ENCODE assay signal across 9 cellular contexts in the genomic region with DNA sequence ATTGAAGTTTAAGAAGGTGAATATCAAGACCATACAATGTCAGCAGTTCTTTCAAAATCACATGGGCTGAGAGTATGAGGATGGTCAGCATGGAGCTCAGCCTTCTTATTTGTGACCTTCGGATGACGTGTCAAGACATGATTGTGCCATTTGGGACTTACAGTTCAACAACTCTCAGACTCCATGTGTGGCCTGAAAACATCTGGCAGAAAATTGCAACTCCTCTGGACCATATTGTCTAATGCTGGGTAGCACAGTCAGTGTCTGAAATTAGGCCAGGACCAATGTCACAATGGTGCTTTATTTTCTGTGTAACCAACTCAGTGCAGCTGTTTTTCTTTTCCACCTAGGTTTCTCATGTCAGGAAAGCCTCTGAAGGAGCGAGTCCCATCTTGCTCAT.
"Had no signal": no experiment of that assay in that cellular context is flagged by ENCODE, and none has a peak within 500 bp of the region (broad histone marks: within the 10 kb centered on the region; RNA-seq: fewer than 3 reads in every experiment).

No MANE protein-coding gene starts in this region.

- FAIRE-seq: HepG2, HTR-8/SVneo, K562 had no signal

- H3K4me2 ChIP-seq: KMS-11 had no signal

- DNase-seq: IMR-90, KBM-7, KG1 had no signal

- H3K27ac ChIP-seq: HL-60, KMS-11 had no signal

- H3K9me3 Mint-ChIP-seq: IgD-negative memory B cell had no signal

- H3K9ac ChIP-seq: KMS-11 had no signal

- H3K27ac Mint-ChIP-seq: IgD-negative memory B cell had no signal

- ATAC-seq: HepG2, K562 had no signal

- H3K4me3 ChIP-seq: K562 had no signal

- H3K4me3 Mint-ChIP-seq: IgD-negative memory B cell had no signal
